Comparison of ENCODE assay signal across 29 cellular contexts in the genomic region with DNA sequence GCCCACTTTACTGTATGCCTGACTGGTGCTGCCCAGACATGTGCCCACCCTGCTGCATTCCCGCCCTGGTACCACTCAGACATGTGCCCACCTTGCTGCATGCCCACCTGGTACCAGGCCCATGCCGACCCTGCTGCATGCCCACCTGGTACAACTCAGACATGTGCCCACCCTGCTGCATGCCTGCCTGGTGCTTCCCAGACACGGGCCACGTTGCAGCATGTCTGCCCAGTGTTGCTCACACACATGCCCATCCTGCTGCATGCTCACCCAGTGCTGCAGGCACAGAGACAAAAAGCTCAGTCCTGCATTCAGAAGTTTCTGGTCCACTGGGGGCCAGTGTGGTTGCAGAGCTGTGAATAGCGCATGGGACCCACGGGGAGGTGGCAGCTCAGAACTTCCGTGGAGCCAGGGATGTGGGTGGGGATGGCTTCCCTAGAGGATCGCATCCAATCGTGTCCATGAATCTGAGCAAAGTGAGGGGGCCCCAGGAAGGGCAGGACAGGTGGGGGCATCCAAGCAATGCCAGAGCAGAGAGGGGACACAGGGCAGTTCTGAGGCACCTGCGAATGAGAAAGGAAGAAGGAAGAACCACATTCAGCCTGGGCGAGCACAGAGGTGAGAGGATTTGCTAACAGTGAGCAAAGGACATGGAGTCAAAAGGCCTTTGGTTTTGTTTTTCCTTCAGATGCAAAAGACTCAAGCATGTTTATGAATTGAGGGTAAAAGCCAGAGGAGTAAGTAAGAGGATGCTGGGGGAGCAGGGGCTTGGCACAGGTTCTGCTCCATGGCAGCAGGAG.
A peak's percentile ranks its signal among the peaks of the same experiment; 100 is the strongest.
DNase-seq lines count a peak whose midpoint lies in the region; ATAC-seq and TF ChIP-seq lines count a peak whose summit lies in the region.
"Had no signal": no experiment of that assay in that cellular context is flagged by ENCODE, and none has a peak within 500 bp of the region (broad histone marks: within the 10 kb centered on the region; RNA-seq: fewer than 3 reads in every experiment).

No MANE protein-coding gene starts in this region.

- ATAC-seq in left lobe of liver, result no peak
- no peak for ATAC-seq in HG02852 (IDR thresholded peaks at IDR 0.05; ENCODE audit: unreplicated experiment)
- ATAC-seq in HG02763 (IDR thresholded peaks at IDR 0.05; ENCODE audit: unreplicated experiment), result no peak
- ATAC-seq: A549; activated T-helper 17 cell treated with anti-CD3 and anti-CD28 coated beads, Interleukin-2, amount 50 U/mL, for 72 hours; left colon had no signal

- no peak for TF ChIP-seq EP300 in suprapubic skin (IDR thresholded peaks at IDR 0.05)

- 65% methylated on average over 11 of the region's 11 CpGs for WGBS in suprapubic skin

- H3K27ac ChIP-seq in Peyer's patch (no peak overlapping the region), suprapubic skin (no peak overlapping the region)
- H3K27ac ChIP-seq: A549, ascending aorta, cardiac muscle cell, neutrophil, thoracic aorta had no signal

- H3K36me3 ChIP-seq in Peyer's patch (no peaks in the 10 kb centered on the region), suprapubic skin (no peaks in the 10 kb centered on the region)
- H3K36me3 ChIP-seq: ascending aorta, cardiac muscle cell, MG63, neutrophil, thoracic aorta had no signal

- H3K9me3 ChIP-seq in Peyer's patch (peaks cover 0 to 1% (median under 1%) of the 10 kb centered on the region in 4 donors), suprapubic skin (peaks cover 3% of the 10 kb centered on the region)
- H3K9me3 ChIP-seq: MG63, neutrophil, thoracic aorta had no signal

- peak; percentile 35 for DNase-seq in activated CD8-positive, alpha-beta memory T cell treated with anti-CD3 and anti-CD28 coated beads for 24 hours
- DNase-seq in activated CD8-positive, alpha-beta memory T cell treated with anti-CD3 and anti-CD28 coated beads, Interleukin-2, amount 50 U/mL, for 48 hours, result no peak
- DNase-seq in Peyer's patch, result peak in 2 of 3 donors; percentile 5 to 26
- DNase-seq in left lobe of liver (ENCODE audit: low spot score), result peak; percentile 31
- peak; percentile 39 to 56 for DNase-seq in suprapubic skin (ENCODE audit: low spot score in 2 of 2)
- DNase-seq in NK-92 (lab: John Stamatoyannopoulos, UW; ENCODE audit: unreplicated experiment), result no peak
- DNase-seq: activated CD4-positive, alpha-beta T cell treated with anti-CD3 and anti-CD28 coated beads for 4 hours; activated CD8-positive, alpha-beta memory T cell treated with anti-CD3 and anti-CD28 coated beads, Interleukin-2, amount 50 U/mL, for 4 hours; activated naive CD8-positive, alpha-beta T cell treated with anti-CD3 and anti-CD28 coated beads for 36 hours; AML-193; CD8-positive, alpha-beta memory T cell; DMS 273 treated with DMSO at 0.1 percent for 48 hours; GOT3; KG1; left colon; mesenchymal stem cell; MG63; NCI-H2081 treated with DMSO at 0.1 percent for 48 hours; NCI-H345; stimulated activated naive CD4-positive, alpha-beta T cell treated with Interleukin-2 at 50 U/mL for 16 hours; T-helper 1 cell had no signal

- H3K27me3 ChIP-seq in Peyer's patch (no peaks in the 10 kb centered on the region), suprapubic skin (peaks cover 18% of the 10 kb centered on the region)
- H3K27me3 ChIP-seq: ascending aorta, cardiac muscle cell, MG63, neutrophil had no signal

- TF ChIP-seq POLR2A in Peyer's patch (IDR thresholded peaks at IDR 0.05) (no peak), suprapubic skin (IDR thresholded peaks at IDR 0.05) (no peak)

- no peak overlapping the region for H3K4me3 ChIP-seq in Peyer's patch
- no peak overlapping the region for H3K4me3 ChIP-seq in suprapubic skin
- H3K4me3 ChIP-seq: A549, ascending aorta, cardiac muscle cell, MG63, thoracic aorta had no signal

- no peaks in the 10 kb centered on the region for H3K4me1 ChIP-seq in Peyer's patch
- H3K4me1 ChIP-seq in suprapubic skin, result no peaks in the 10 kb centered on the region
- H3K4me1 ChIP-seq: A549, ascending aorta had no signal

- TF ChIP-seq CTCF in Peyer's patch (IDR thresholded peaks at IDR 0.05), result no peak
- no peak for TF ChIP-seq CTCF in suprapubic skin (IDR thresholded peaks at IDR 0.05)

Comparison
In these comparisons a context has a peak if more than half of its experiments do, and no peak if none do; other contexts are left out.
1. DNase-seq: peak in activated CD8-positive, alpha-beta memory T cell treated with anti-CD3 and anti-CD28 coated beads for 24 hours (single experiment), Peyer's patch (2 of 3), left lobe of liver (single experiment) and suprapubic skin (2 of 2); none in activated CD8-positive, alpha-beta memory T cell treated with anti-CD3 and anti-CD28 coated beads, Interleukin-2, amount 50 U/mL, for 48 hours (single experiment) and NK-92 (single experiment).